In genomic region chr16:89556750-89557149, GRCh38 we compare ENCODE assay signal across 17 cellular contexts. TPM values are rescaled to one million over a fixed set of nuclear protein-coding genes. Genes with fewer than 3 reads are reported as not detected.
DNase-seq lines count a peak whose midpoint lies in the region; ATAC-seq and TF ChIP-seq lines count a peak whose summit lies in the region.
"Had no signal": no experiment of that assay in that cellular context is flagged by ENCODE, and none has a peak within 500 bp of the region (broad histone marks: within the 10 kb centered on the region; RNA-seq: fewer than 3 reads in every experiment).

No MANE protein-coding gene starts in this region.

- DNase-seq in CD4-positive, alpha-beta T cell: no peak
- no peak for DNase-seq in RWPE1 (ENCODE audit: low spot score)
- peak; percentile 74 for DNase-seq in globus pallidus (ENCODE audit: low spot score)
- peak; percentile 88 for DNase-seq in pons (ENCODE audit: low spot score)
- DNase-seq in SIG-M5 (lab: John Stamatoyannopoulos, UW): no peak
- DNase-seq in DMS79 (lab: John Stamatoyannopoulos, UW): no peak
- DNase-seq in AG08396 (ENCODE audit: low spot score): no peak
- DNase-seq: NCI-H187 treated with DMSO at 0.1 percent for 48 hours, NCI-H2227 treated with DMSO at 0.1 percent for 48 hours had no signal

- CTCF ChIA-PET in CD4-positive, alpha-beta T cell (lab: Charles Lee): interaction anchor here (0.6 to 2.2 kb wide), 7 partner anchors 8 to 231 kb away, joined by 3 to 8 read pairs (median 4); partner anchors contain the start of gene SPG7
- CTCF ChIA-PET in RWPE1 (lab: Yijun Ruan, JAX): interaction anchor here (0.5 to 0.6 kb wide), 3 partner anchors 16 to 24 kb away, joined by 3 to 6 read pairs (median 5); no protein-coding TSS in a partner anchor

- H3K4me3 Mint-ChIP-seq in CD4-positive, alpha-beta T cell: peak overlapping the region; percentile 38
- H3K4me3 Mint-ChIP-seq: stimulated activated naive B cell treated with anti-CD40 and anti-IgM and Interleukin-4, amounts not matched to agents 10 μg/mL and 1 μg/mL and 100 μg/mL, for 72 hours had no signal

- H3K27ac ChIP-seq in CD4-positive, alpha-beta T cell (ENCODE audit: low read depth, low read length): no peak overlapping the region
- peak overlapping the region; percentile 95 for H3K27ac ChIP-seq in RWPE1
- H3K27ac ChIP-seq: breast epithelium, tibial artery had no signal

- no peaks in the 10 kb centered on the region for H3K9me3 Mint-ChIP-seq in CD4-positive, alpha-beta T cell
- H3K9me3 Mint-ChIP-seq: activated B cell treated with CpG ODN at 0.5 μM for 24 hours; stimulated activated naive B cell treated with anti-CD40 and anti-IgM and Interleukin-4, amounts not matched to agents 10 μg/mL and 1 μg/mL and 100 μg/mL, for 72 hours had no signal

- intact Hi-C loops in CD4-positive, alpha-beta T cell (cut with DNase I, micrococcal nuclease): loop anchor here (1.0 to 2.0 kb wide), 2 partner anchors 222 to 223 kb away; no protein-coding TSS in a partner anchor

- H3K4me1 Mint-ChIP-seq in CD4-positive, alpha-beta T cell (ENCODE audit: low read depth): peaks cover 23% of the 10 kb centered on the region

- peaks cover 51% of the 10 kb centered on the region for H3K36me3 Mint-ChIP-seq in CD4-positive, alpha-beta T cell (ENCODE audit: low read depth)

- H3K27ac Mint-ChIP-seq in CD4-positive, alpha-beta T cell: peak overlapping the region; percentile 86
- H3K27ac Mint-ChIP-seq: activated B cell treated with CpG ODN at 0.5 μM for 24 hours had no signal

- POLR2A ChIA-PET in CD4-positive, alpha-beta T cell (lab: Charles Lee): interaction anchor here (0.9 to 1.2 kb wide), 3 partner anchors 8 to 68 kb away, joined by 3 to 6 read pairs (median 3); no protein-coding TSS in a partner anchor
- POLR2A ChIA-PET in RWPE1 (lab: Yijun Ruan, JAX; ENCODE audit: low non-redundant PET): no interaction called here

- H3K27me3 ChIP-seq in CD4-positive, alpha-beta T cell (ENCODE audit: control insufficient read depth, insufficient read depth, low read length): no peaks in the 10 kb centered on the region
- H3K27me3 ChIP-seq: breast epithelium, tibial artery had no signal

- H3K9me3 ChIP-seq in CD4-positive, alpha-beta T cell (ENCODE audit: control insufficient read depth, low read length): no peaks in the 10 kb centered on the region
- H3K9me3 ChIP-seq: breast epithelium, tibial artery had no signal

- no peak for ATAC-seq in CD4-positive, alpha-beta T cell (ENCODE audit: poor library complexity)

- no peak for TF ChIP-seq CTCF in CD4-positive, alpha-beta T cell (IDR thresholded peaks at IDR 0.05)
- no peak for TF ChIP-seq CTCF in RWPE1 (conservative IDR thresholded peaks at IDR 0.05; ENCODE audit: low read depth)

- H3K27me3 Mint-ChIP-seq in CD4-positive, alpha-beta T cell: no peaks in the 10 kb centered on the region
- H3K27me3 Mint-ChIP-seq: activated B cell treated with CpG ODN at 0.5 μM for 24 hours; activated naive CD8-positive, alpha-beta T cell; B cell; stimulated activated naive B cell treated with anti-CD40 and anti-IgM and Interleukin-4, amounts not matched to agents 10 μg/mL and 1 μg/mL and 100 μg/mL, for 72 hours had no signal

RNA-seq across cellular contexts. Expression of gene RPL13, which starts 3.7 kb away (rescaled TPM):
- total RNA-seq in CD4-positive, alpha-beta T cell: 1,000 to 10,000 TPM; 4,971 to 5,051 TPM

RNA-seq across cellular contexts. Expression of gene CPNE7, which starts 18.8 kb away (rescaled TPM):
- total RNA-seq in CD4-positive, alpha-beta T cell: 1 to 10 TPM; 1.0 to 1.3 TPM

RNA-seq across cellular contexts. Expression of gene SPG7, which starts 48.5 kb away (rescaled TPM):
- total RNA-seq in CD4-positive, alpha-beta T cell: 100 to 1,000 TPM; 163 to 167 TPM

RNA-seq across cellular contexts. Expression of gene DPEP1, which starts 56.7 kb away (rescaled TPM):
- total RNA-seq in CD4-positive, alpha-beta T cell: not detected
- total RNA-seq: activated B cell treated with CpG ODN at 0.5 μM for 24 hours, B cell, G401, mononuclear cell had no signal

Comparison
In these comparisons a context has a peak if more than half of its experiments do, and no peak if none do; other contexts are left out.
1. DNase-seq: peak in globus pallidus (single experiment) and pons (single experiment); none in CD4-positive, alpha-beta T cell (0 of 10), RWPE1 (single experiment), SIG-M5 (single experiment), DMS79 (single experiment) and AG08396 (single experiment).